In genomic region chr20:53639647-53640440, GRCh38 we compare ENCODE assay signal across 1 cellular context.
TF ChIP-seq lines count a peak whose summit lies in the region.

No MANE protein-coding gene starts in this region.

TF ChIP-seq in K562, 482 proteins besides CTCF, POLR2A, EP300 and RAD21 (continued from another document):
- TF ChIP-seq ZBTB11 (CRISPR knock-in tag; IDR thresholded peaks at IDR 0.05) = peak in 1 of 3 experiments; percentile 82; a peak in 1 of 6 replicates
- TF ChIP-seq, protein P1, sequence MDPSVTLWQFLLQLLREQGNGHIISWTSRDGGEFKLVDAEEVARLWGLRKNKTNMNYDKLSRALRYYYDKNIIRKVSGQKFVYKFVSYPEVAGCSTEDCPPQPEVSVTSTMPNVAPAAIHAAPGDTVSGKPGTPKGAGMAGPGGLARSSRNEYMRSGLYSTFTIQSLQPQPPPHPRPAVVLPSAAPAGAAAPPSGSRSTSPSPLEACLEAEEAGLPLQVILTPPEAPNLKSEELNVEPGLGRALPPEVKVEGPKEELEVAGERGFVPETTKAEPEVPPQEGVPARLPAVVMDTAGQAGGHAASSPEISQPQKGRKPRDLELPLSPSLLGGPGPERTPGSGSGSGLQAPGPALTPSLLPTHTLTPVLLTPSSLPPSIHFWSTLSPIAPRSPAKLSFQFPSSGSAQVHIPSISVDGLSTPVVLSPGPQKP (CRISPR knock-in tag; IDR thresholded peaks at IDR 0.05) = no peak
- TF ChIP-seq, protein P2, sequence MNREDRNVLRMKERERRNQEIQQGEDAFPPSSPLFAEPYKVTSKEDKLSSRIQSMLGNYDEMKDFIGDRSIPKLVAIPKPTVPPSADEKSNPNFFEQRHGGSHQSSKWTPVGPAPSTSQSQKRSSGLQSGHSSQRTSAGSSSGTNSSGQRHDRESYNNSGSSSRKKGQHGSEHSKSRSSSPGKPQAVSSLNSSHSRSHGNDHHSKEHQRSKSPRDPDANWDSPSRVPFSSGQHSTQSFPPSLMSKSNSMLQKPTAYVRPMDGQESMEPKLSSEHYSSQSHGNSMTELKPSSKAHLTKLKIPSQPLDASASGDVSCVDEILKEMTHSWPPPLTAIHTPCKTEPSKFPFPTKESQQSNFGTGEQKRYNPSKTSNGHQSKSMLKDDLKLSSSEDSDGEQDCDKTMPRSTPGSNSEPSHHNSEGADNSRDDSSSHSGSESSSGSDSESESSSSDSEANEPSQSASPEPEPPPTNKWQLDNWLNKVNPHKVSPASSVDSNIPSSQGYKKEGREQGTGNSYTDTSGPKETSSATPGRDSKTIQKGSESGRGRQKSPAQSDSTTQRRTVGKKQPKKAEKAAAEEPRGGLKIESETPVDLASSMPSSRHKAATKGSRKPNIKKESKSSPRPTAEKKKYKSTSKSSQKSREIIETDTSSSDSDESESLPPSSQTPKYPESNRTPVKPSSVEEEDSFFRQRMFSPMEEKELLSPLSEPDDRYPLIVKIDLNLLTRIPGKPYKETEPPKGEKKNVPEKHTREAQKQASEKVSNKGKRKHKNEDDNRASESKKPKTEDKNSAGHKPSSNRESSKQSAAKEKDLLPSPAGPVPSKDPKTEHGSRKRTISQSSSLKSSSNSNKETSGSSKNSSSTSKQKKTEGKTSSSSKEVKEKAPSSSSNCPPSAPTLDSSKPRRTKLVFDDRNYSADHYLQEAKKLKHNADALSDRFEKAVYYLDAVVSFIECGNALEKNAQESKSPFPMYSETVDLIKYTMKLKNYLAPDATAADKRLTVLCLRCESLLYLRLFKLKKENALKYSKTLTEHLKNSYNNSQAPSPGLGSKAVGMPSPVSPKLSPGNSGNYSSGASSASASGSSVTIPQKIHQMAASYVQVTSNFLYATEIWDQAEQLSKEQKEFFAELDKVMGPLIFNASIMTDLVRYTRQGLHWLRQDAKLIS (CRISPR knock-in tag; IDR thresholded peaks at IDR 0.05) = no peak
